In the genomic region with DNA sequence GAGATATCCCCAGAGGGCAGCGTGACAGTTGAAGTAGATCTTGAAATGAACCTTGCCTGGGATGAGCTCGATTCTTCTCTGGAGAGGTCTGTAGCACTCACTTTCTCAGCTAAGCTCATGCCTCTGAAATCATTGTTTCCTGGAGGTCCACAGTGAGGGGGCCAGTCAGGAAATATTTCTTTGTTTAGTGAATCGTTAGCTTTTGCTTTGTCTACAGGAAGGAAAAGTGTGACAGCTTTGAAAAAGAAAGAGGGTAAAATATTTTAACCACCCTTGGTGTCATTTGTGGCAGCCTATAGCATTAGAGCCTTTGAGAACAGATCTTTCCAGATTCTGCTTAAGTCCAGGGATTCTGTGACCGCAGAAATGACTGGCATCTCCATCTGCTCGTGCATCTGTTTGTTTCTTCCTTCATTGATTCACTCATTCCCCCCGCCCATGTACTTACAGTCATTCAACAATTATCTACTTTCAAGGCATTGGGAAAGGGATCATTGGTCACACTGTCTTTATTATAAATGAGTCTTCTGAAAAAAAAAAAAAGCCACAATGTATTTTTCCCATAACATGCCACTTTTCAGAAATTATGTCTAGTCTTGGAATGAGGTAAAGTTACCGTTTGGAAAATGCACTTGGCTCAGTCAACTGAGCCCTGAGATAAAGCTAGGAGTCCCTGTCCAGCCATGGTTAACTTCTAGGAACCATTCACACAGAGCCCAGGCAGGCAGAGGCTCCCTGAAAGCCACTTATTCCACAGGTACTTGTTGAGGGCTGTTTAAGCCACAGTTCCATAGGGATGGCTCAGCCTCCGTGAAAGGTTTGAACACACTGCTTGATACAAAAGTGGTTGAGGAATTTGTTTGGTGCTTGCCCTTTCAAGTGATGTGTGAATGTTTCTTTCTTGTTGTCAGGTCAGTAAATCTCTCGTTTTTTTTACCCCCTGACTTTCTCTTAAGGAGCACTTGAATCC, we compare ENCODE assay signal across 17 cellular contexts.
DNase-seq lines count a peak whose midpoint lies in the region; ATAC-seq and TF ChIP-seq lines count a peak whose summit lies in the region.
"Had no signal": no experiment of that assay in that cellular context is flagged by ENCODE, and none has a peak within 500 bp of the region (broad histone marks: within the 10 kb centered on the region; RNA-seq: fewer than 3 reads in every experiment).

No MANE protein-coding gene starts in this region.

- no peaks in the 10 kb centered on the region for H4K20me1 ChIP-seq in mammary epithelial cell (ENCODE audit: insufficient read depth, low read length)

- CTCF ChIA-PET in mammary epithelial cell (lab: Charles Lee; ENCODE audit: low non-redundant PET) (no interaction called here), Caco-2 (lab: Charles Lee) (no interaction called here)

- H3K4me1 ChIP-seq in thyroid gland: peaks cover 14 to 36% of the 10 kb centered on the region in 2 donors
- H3K4me1 ChIP-seq in mammary epithelial cell (ENCODE audit: insufficient read depth, low read length): peaks cover 17% of the 10 kb centered on the region
- H3K4me1 ChIP-seq in Caco-2: peaks cover 21% of the 10 kb centered on the region

- H3K4me2 ChIP-seq in mammary epithelial cell (ENCODE audit: insufficient read depth, low read depth, low read length): no peak overlapping the region

- no peaks in the 10 kb centered on the region for H3K27me3 Mint-ChIP-seq in activated CD4-positive, alpha-beta T cell treated with anti-CD3 and anti-CD28 coated beads, Interleukin-2, amount 10 ng/mL, durations not matched to agents 24 days and 14 days
- H3K27me3 Mint-ChIP-seq in Caco-2 (ENCODE audit: insufficient read depth, unreplicated experiment): no peaks in the 10 kb centered on the region
- H3K27me3 Mint-ChIP-seq: CD4-positive, CD25-positive, alpha-beta regulatory T cell had no signal

- no peak for TF ChIP-seq POLR2A in thyroid gland (IDR thresholded peaks at IDR 0.05)

- H3K27ac Mint-ChIP-seq in activated CD4-positive, alpha-beta T cell treated with anti-CD3 and anti-CD28 coated beads, Interleukin-2, amount 10 ng/mL, durations not matched to agents 24 days and 14 days: peak overlapping the region; percentile 85
- no peak overlapping the region for H3K27ac Mint-ChIP-seq in Caco-2 (ENCODE audit: unreplicated experiment)
- H3K27ac Mint-ChIP-seq: activated naive CD8-positive, alpha-beta T cell treated with anti-CD3 and anti-CD28 coated beads, Interleukin-2, amount 10 ng/mL, durations not matched to agents 7 days and 5 days; immature natural killer cell had no signal

- H3K4me3 ChIP-seq in thyroid gland (replicated peaks in 1 of 3) (no peak overlapping the region), mammary epithelial cell (replicated peaks in 1 of 3; ENCODE audit: insufficient read depth in 1 of 3, low read depth in 2 of 3, low read length in 3 of 3) (no peak overlapping the region), Caco-2 (ENCODE audit: low read depth, low read length) (no peak overlapping the region)
- H3K4me3 ChIP-seq: lung, testis had no signal

- H3K27ac ChIP-seq in thyroid gland: peak overlapping the region in 1 of 3 donors; percentile 4
- no peak overlapping the region for H3K27ac ChIP-seq in mammary epithelial cell (ENCODE audit: insufficient read depth, low read depth, low read length)
- H3K27ac ChIP-seq: testis had no signal

- H3K9me3 ChIP-seq in thyroid gland (no peaks in the 10 kb centered on the region), mammary epithelial cell (replicated peaks; ENCODE audit: insufficient read depth, low read length) (no peaks in the 10 kb centered on the region), Caco-2 (no peaks in the 10 kb centered on the region)
- H3K9me3 ChIP-seq: testis had no signal

- TF ChIP-seq CTCF in thyroid gland (IDR thresholded peaks at IDR 0.05) (no peak), mammary epithelial cell (conservative IDR thresholded peaks at IDR 0.05 in 1 of 2, IDR thresholded peaks at IDR 0.05 in 1 of 2; ENCODE audit: extremely low read depth in 1 of 2, insufficient read depth in 1 of 2, low read depth in 1 of 2, low read length in 2 of 2) (no peak), Caco-2 (IDR thresholded peaks at IDR 0.05; ENCODE audit: insufficient read depth in 1 of 2, low read depth in 1 of 2, low read length in 1 of 2, severe bottlenecking in 1 of 2, unreplicated experiment in 1 of 2) (no peak)

- no peak overlapping the region for H3K4me3 Mint-ChIP-seq in activated CD4-positive, alpha-beta T cell treated with anti-CD3 and anti-CD28 coated beads, Interleukin-2, amount 10 ng/mL, durations not matched to agents 24 days and 14 days
- H3K4me3 Mint-ChIP-seq in Caco-2 (ENCODE audit: unreplicated experiment): no peak overlapping the region
- H3K4me3 Mint-ChIP-seq: activated naive CD8-positive, alpha-beta T cell treated with anti-CD3 and anti-CD28 coated beads, Interleukin-2, amount 10 ng/mL, durations not matched to agents 7 days and 5 days; CD4-positive, CD25-positive, alpha-beta regulatory T cell; immature natural killer cell had no signal

- H3K36me3 Mint-ChIP-seq in activated CD4-positive, alpha-beta T cell treated with anti-CD3 and anti-CD28 coated beads, Interleukin-2, amount 10 ng/mL, durations not matched to agents 24 days and 14 days (ENCODE audit: low read depth): peaks cover 3% of the 10 kb centered on the region
- no peaks in the 10 kb centered on the region for H3K36me3 Mint-ChIP-seq in Caco-2 (ENCODE audit: insufficient read depth, unreplicated experiment)
- H3K36me3 Mint-ChIP-seq: activated naive CD8-positive, alpha-beta T cell treated with anti-CD3 and anti-CD28 coated beads, Interleukin-2, amount 10 ng/mL, durations not matched to agents 7 days and 5 days; CD4-positive, CD25-positive, alpha-beta regulatory T cell; immature natural killer cell had no signal

- H3K9me3 Mint-ChIP-seq in activated CD4-positive, alpha-beta T cell treated with anti-CD3 and anti-CD28 coated beads, Interleukin-2, amount 10 ng/mL, durations not matched to agents 24 days and 14 days: no peaks in the 10 kb centered on the region
- no peaks in the 10 kb centered on the region for H3K9me3 Mint-ChIP-seq in Caco-2 (ENCODE audit: unreplicated experiment)
- H3K9me3 Mint-ChIP-seq: activated naive CD8-positive, alpha-beta T cell treated with anti-CD3 and anti-CD28 coated beads, Interleukin-2, amount 10 ng/mL, durations not matched to agents 7 days and 5 days; CD4-positive, CD25-positive, alpha-beta regulatory T cell; immature natural killer cell had no signal

- DNase-seq in activated CD4-positive, alpha-beta T cell treated with anti-CD3 and anti-CD28 coated beads, Interleukin-2, amount 10 ng/mL, durations not matched to agents 24 days and 14 days: no peak
- no peak for DNase-seq in activated CD4-positive, alpha-beta T cell treated with anti-CD3 and anti-CD28 coated beads, Interleukin-2, amount 50 U/mL, for 4 hours
- DNase-seq in NCI-H82 treated with DMSO at 0.1 percent for 48 hours (lab: John Stamatoyannopoulos, UW; ENCODE audit: unreplicated experiment): peak; percentile 63
- DNase-seq in fibroblast of gingiva (ENCODE audit: low read depth): peak; percentile 42
- DNase-seq in thyroid gland: peak; percentile 54 to 55
- DNase-seq in mammary epithelial cell: no peak
- no peak for DNase-seq in Caco-2
- DNase-seq: activated CD4-positive, alpha-beta T cell treated with anti-CD3 and anti-CD28 coated beads, Interleukin-2, amount 50 U/mL, for 1 hour; activated naive CD8-positive, alpha-beta T cell treated with anti-CD3 and anti-CD28 coated beads, Interleukin-2, amount 10 ng/mL, durations not matched to agents 7 days and 5 days; CD4-positive, CD25-positive, alpha-beta regulatory T cell; immature natural killer cell; NCI-H446 treated with DMSO at 0.1 percent for 48 hours; right cardiac atrium; testis had no signal

- peaks cover 29% of the 10 kb centered on the region for H3K4me1 Mint-ChIP-seq in activated CD4-positive, alpha-beta T cell treated with anti-CD3 and anti-CD28 coated beads, Interleukin-2, amount 10 ng/mL, durations not matched to agents 24 days and 14 days
- H3K4me1 Mint-ChIP-seq in Caco-2 (ENCODE audit: low read depth, unreplicated experiment): peaks cover 10% of the 10 kb centered on the region

- in situ Hi-C loops in mammary epithelial cell (cut with MboI; ENCODE audit: low sequenced_read_pairs in 2 of 2): no loop called here

- H3K9ac ChIP-seq in mammary epithelial cell (ENCODE audit: insufficient read depth, low read length): no peak overlapping the region

- dilution Hi-C loops in mammary epithelial cell (cut with HindIII; ENCODE audit: low sequenced_read_pairs): no loop called here

- POLR2A ChIA-PET in Caco-2 (lab: Charles Lee): no interaction called here

- H3K79me2 ChIP-seq in mammary epithelial cell (ENCODE audit: insufficient read depth, low read length): no peaks in the 10 kb centered on the region

- BruUV-seq in mammary epithelial cell (replicated peaks; lab: Mats Ljungman, UMichigan) (no TSS peak), Caco-2 (replicated peaks; lab: Mats Ljungman, UMichigan) (no TSS peak)

- H3K27me3 ChIP-seq in thyroid gland: no peaks in the 10 kb centered on the region
- no peaks in the 10 kb centered on the region for H3K27me3 ChIP-seq in mammary epithelial cell (ENCODE audit: insufficient read depth, low read length)
- no peaks in the 10 kb centered on the region for H3K27me3 ChIP-seq in Caco-2 (replicated peaks; ENCODE audit: control insufficient read depth, insufficient read depth, low read length)
- H3K27me3 ChIP-seq: testis had no signal

- intact Hi-C loops in activated CD4-positive, alpha-beta T cell treated with anti-CD3 and anti-CD28 coated beads, Interleukin-2, amount 10 ng/mL, durations not matched to agents 24 days and 14 days (cut with micrococcal nuclease): loop anchor here (1.0 to 2.0 kb wide), 3 partner anchors 30 to 90 kb away; no protein-coding TSS in a partner anchor
- intact Hi-C loops in thyroid gland (cut with DNase I): no loop called here
- intact Hi-C loops in mammary epithelial cell (cut with micrococcal nuclease): no loop called here
- intact Hi-C loops in Caco-2 (cut with micrococcal nuclease; ENCODE audit: unreplicated experiment): no loop called here

- ATAC-seq in HG03571 (IDR thresholded peaks at IDR 0.05; ENCODE audit: unreplicated experiment): no peak
- ATAC-seq: HCT116, right cardiac atrium had no signal

- 61% methylated on average over 9 of the region's 9 CpGs for WGBS in thyroid gland, 2 donors
- 82% methylated on average over 9 of the region's 9 CpGs for WGBS in mammary epithelial cell (ENCODE audit: low coverage, missing lambda C conversion rate)

- H3K36me3 ChIP-seq in thyroid gland (no peaks in the 10 kb centered on the region), mammary epithelial cell (ENCODE audit: insufficient read depth, low read length) (no peaks in the 10 kb centered on the region), Caco-2 (ENCODE audit: control insufficient read depth, insufficient read depth, low read length) (no peaks in the 10 kb centered on the region)

- no peak overlapping the region for H2AFZ ChIP-seq in mammary epithelial cell (ENCODE audit: low read depth, low read length)

Comparison
In these comparisons a context has a peak if more than half of its experiments do, and no peak if none do; other contexts are left out.
1. DNase-seq: peak in NCI-H82 treated with DMSO at 0.1 percent for 48 hours (single experiment), fibroblast of gingiva (single experiment) and thyroid gland (2 of 2); none in activated CD4-positive, alpha-beta T cell treated with anti-CD3 and anti-CD28 coated beads, Interleukin-2, amount 10 ng/mL, durations not matched to agents 24 days and 14 days (single experiment), activated CD4-positive, alpha-beta T cell treated with anti-CD3 and anti-CD28 coated beads, Interleukin-2, amount 50 U/mL, for 4 hours (0 of 2), mammary epithelial cell (single experiment) and Caco-2 (0 of 2).